25 cellular contexts compared by ENCODE assay signal in the genomic region with DNA sequence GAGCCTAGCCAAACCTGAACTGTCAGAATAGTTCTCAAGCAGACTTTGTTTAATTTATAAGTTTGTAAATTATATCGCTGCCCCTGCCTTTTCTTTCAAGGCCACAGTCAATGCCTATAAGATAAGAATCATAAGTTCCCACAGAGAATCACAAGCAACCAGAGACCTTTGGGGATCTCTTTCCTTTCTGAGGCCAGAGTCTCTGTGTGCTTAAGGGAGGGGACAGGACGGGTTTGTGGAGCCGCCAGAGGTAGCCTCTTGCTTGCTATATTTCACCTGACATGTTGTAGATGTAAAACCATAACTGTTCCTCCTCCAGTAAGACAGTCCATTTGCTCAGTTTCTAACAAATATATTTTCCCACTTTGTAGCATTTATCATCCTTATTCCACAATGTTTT.
DNase-seq lines count a peak whose midpoint lies in the region; ATAC-seq, FAIRE-seq and TF ChIP-seq lines count a peak whose summit lies in the region.
"Had no signal": no experiment of that assay in that cellular context is flagged by ENCODE, and none has a peak within 500 bp of the region (broad histone marks: within the 10 kb centered on the region; RNA-seq: fewer than 3 reads in every experiment).

No MANE protein-coding gene starts in this region.

- peak; percentile 6 for DNase-seq in activated CD4-positive, alpha-beta T cell treated with anti-CD3 and anti-CD28 coated beads, Interleukin-2, amount 10 ng/mL, durations not matched to agents 24 days and 14 days
- no peak for DNase-seq in activated CD4-positive, alpha-beta T cell treated with anti-CD3 and anti-CD28 coated beads, Interleukin-2, amount 10 ng/mL, durations not matched to agents 7 days and 5 days
- DNase-seq in hepatocyte (ENCODE audit: low spot score) (peak; percentile 25), left colon (no peak), pancreas (no peak), Peyer's patch (no peak)
- no peak for DNase-seq in effector CD4-positive, alpha-beta T cell
- DNase-seq: AML-193; Caco-2; Calu3; CD4-positive, alpha-beta T cell; CD8-positive, alpha-beta T cell; DMS79; DND-41; EL; GDM1 had no signal

- H3K27ac Mint-ChIP-seq in activated CD4-positive, alpha-beta T cell treated with anti-CD3 and anti-CD28 coated beads, Interleukin-2, amount 10 ng/mL, durations not matched to agents 24 days and 14 days = no peak overlapping the region
- H3K27ac Mint-ChIP-seq in activated CD4-positive, alpha-beta T cell treated with anti-CD3 and anti-CD28 coated beads, Interleukin-2, amount 10 ng/mL, durations not matched to agents 7 days and 5 days = no peak overlapping the region
- H3K27ac Mint-ChIP-seq: B cell; CD4-positive, alpha-beta T cell; CD8-positive, alpha-beta T cell had no signal

- TF ChIP-seq POLR2A in Peyer's patch (IDR thresholded peaks at IDR 0.05) = no peak

- 73% methylated on average over 3 of the region's 3 CpGs for WGBS in hepatocyte (ENCODE audit: low lambda C conversion rate, missing lambda C conversion rate)
- 28 to 35% methylated on average over 3 of the region's 3 CpGs for WGBS in pancreas, 2 donors

- no peak overlapping the region for H3K4me2 ChIP-seq in hepatocyte
- H3K4me2 ChIP-seq: A549; BLaER1 treated with 17β-estradiol and CSF1 and Interleukin-3, amounts not matched to agents 10 nM and 100 nM had no signal

- no peak overlapping the region for H3K4me3 Mint-ChIP-seq in activated CD4-positive, alpha-beta T cell treated with anti-CD3 and anti-CD28 coated beads, Interleukin-2, amount 10 ng/mL, durations not matched to agents 24 days and 14 days
- H3K4me3 Mint-ChIP-seq in activated CD4-positive, alpha-beta T cell treated with anti-CD3 and anti-CD28 coated beads, Interleukin-2, amount 10 ng/mL, durations not matched to agents 7 days and 5 days = no peak overlapping the region
- H3K4me3 Mint-ChIP-seq: B cell; CD4-positive, alpha-beta T cell; CD8-positive, alpha-beta T cell had no signal

- CTCF ChIA-PET in activated CD4-positive, alpha-beta T cell treated with anti-CD3 and anti-CD28 coated beads, Interleukin-2, amount 10 ng/mL, durations not matched to agents 7 days and 5 days (lab: Charles Lee) = no interaction called here

- no peaks in the 10 kb centered on the region for H3K79me2 ChIP-seq in hepatocyte

- no peaks in the 10 kb centered on the region for H4K20me1 ChIP-seq in hepatocyte (ENCODE audit: insufficient read depth, poor library complexity, severe bottlenecking)
- H4K20me1 ChIP-seq: BLaER1 treated with 17β-estradiol and CSF1 and Interleukin-3, amounts not matched to agents 10 nM and 100 nM had no signal

- H3K4me3 ChIP-seq in hepatocyte = no peak overlapping the region
- no peak overlapping the region for H3K4me3 ChIP-seq in pancreas
- H3K4me3 ChIP-seq in Peyer's patch = no peak overlapping the region
- H3K4me3 ChIP-seq: A549; BLaER1 treated with 17β-estradiol and CSF1 and Interleukin-3, amounts not matched to agents 10 nM and 100 nM; GM12878 had no signal

- POLR2A ChIA-PET in activated CD4-positive, alpha-beta T cell treated with anti-CD3 and anti-CD28 coated beads, Interleukin-2, amount 10 ng/mL, durations not matched to agents 7 days and 5 days (lab: Charles Lee) = no interaction called here

- peaks cover 11% of the 10 kb centered on the region for H3K9me3 Mint-ChIP-seq in activated CD4-positive, alpha-beta T cell treated with anti-CD3 and anti-CD28 coated beads, Interleukin-2, amount 10 ng/mL, durations not matched to agents 24 days and 14 days
- peaks cover 4% of the 10 kb centered on the region for H3K9me3 Mint-ChIP-seq in activated CD4-positive, alpha-beta T cell treated with anti-CD3 and anti-CD28 coated beads, Interleukin-2, amount 10 ng/mL, durations not matched to agents 7 days and 5 days

- H2AFZ ChIP-seq in hepatocyte = no peak overlapping the region

- no peak for TF ChIP-seq CTCF in hepatocyte (IDR thresholded peaks at IDR 0.05; ENCODE audit: poor library complexity)
- no peak for TF ChIP-seq CTCF in pancreas (IDR thresholded peaks at IDR 0.05)
- no peak for TF ChIP-seq CTCF in Peyer's patch (IDR thresholded peaks at IDR 0.05)

- H3K36me3 ChIP-seq in hepatocyte (replicated peaks; ENCODE audit: insufficient read depth, low read depth) (no peaks in the 10 kb centered on the region), pancreas (no peaks in the 10 kb centered on the region), Peyer's patch (no peaks in the 10 kb centered on the region)
- H3K36me3 ChIP-seq: BLaER1 treated with 17β-estradiol and CSF1 and Interleukin-3, amounts not matched to agents 10 nM and 100 nM had no signal

- H3K9me2 ChIP-seq in hepatocyte (replicated peaks; ENCODE audit: insufficient read depth) = no peaks in the 10 kb centered on the region

- ATAC-seq in left colon = peak; percentile 64
- peak in 3 of 4 donors; percentile 25 to 63 (median 49) for ATAC-seq in pancreas
- ATAC-seq: A549; CD8-positive, alpha-beta T cell; GM12878 had no signal

- H3K27me3 Mint-ChIP-seq in activated CD4-positive, alpha-beta T cell treated with anti-CD3 and anti-CD28 coated beads, Interleukin-2, amount 10 ng/mL, durations not matched to agents 24 days and 14 days = no peaks in the 10 kb centered on the region
- no peaks in the 10 kb centered on the region for H3K27me3 Mint-ChIP-seq in activated CD4-positive, alpha-beta T cell treated with anti-CD3 and anti-CD28 coated beads, Interleukin-2, amount 10 ng/mL, durations not matched to agents 7 days and 5 days
- H3K27me3 Mint-ChIP-seq: B cell; CD4-positive, alpha-beta T cell had no signal

- FAIRE-seq in pancreas (lab: Jason Lieb, UNC) = no peak
- FAIRE-seq: A549, D721Med, GM12878, GM12892, GM18507 had no signal

- no peaks in the 10 kb centered on the region for H3K27me3 ChIP-seq in hepatocyte
- H3K27me3 ChIP-seq in pancreas = no peaks in the 10 kb centered on the region
- H3K27me3 ChIP-seq in Peyer's patch = no peaks in the 10 kb centered on the region
- H3K27me3 ChIP-seq: BLaER1 treated with 17β-estradiol and CSF1 and Interleukin-3, amounts not matched to agents 10 nM and 100 nM had no signal

- intact Hi-C loops in activated CD4-positive, alpha-beta T cell treated with anti-CD3 and anti-CD28 coated beads, Interleukin-2, amount 10 ng/mL, durations not matched to agents 24 days and 14 days (cut with micrococcal nuclease) = no loop called here
- intact Hi-C loops in left colon (cut with DNase I, micrococcal nuclease) = no loop called here
- intact Hi-C loops in pancreas (cut with DNase I) = no loop called here

- H3K4me1 Mint-ChIP-seq in activated CD4-positive, alpha-beta T cell treated with anti-CD3 and anti-CD28 coated beads, Interleukin-2, amount 10 ng/mL, durations not matched to agents 24 days and 14 days = no peaks in the 10 kb centered on the region
- no peaks in the 10 kb centered on the region for H3K4me1 Mint-ChIP-seq in activated CD4-positive, alpha-beta T cell treated with anti-CD3 and anti-CD28 coated beads, Interleukin-2, amount 10 ng/mL, durations not matched to agents 7 days and 5 days
- H3K4me1 Mint-ChIP-seq: B cell had no signal

- H3K36me3 Mint-ChIP-seq in activated CD4-positive, alpha-beta T cell treated with anti-CD3 and anti-CD28 coated beads, Interleukin-2, amount 10 ng/mL, durations not matched to agents 24 days and 14 days (ENCODE audit: low read depth) = no peaks in the 10 kb centered on the region
- no peaks in the 10 kb centered on the region for H3K36me3 Mint-ChIP-seq in activated CD4-positive, alpha-beta T cell treated with anti-CD3 and anti-CD28 coated beads, Interleukin-2, amount 10 ng/mL, durations not matched to agents 7 days and 5 days (ENCODE audit: low read depth)
- H3K36me3 Mint-ChIP-seq: CD8-positive, alpha-beta T cell had no signal

- no peak overlapping the region for H3K27ac ChIP-seq in hepatocyte
- no peak overlapping the region for H3K27ac ChIP-seq in pancreas
- no peak overlapping the region for H3K27ac ChIP-seq in Peyer's patch
- H3K27ac ChIP-seq: 22Rv1; BLaER1 treated with 17β-estradiol and CSF1 and Interleukin-3, amounts not matched to agents 10 nM and 100 nM; C4-2B had no signal

- no peaks in the 10 kb centered on the region for H3K9me3 ChIP-seq in hepatocyte (ENCODE audit: low read depth)
- H3K9me3 ChIP-seq in pancreas = no peaks in the 10 kb centered on the region
- peaks cover 0 to 2% (median 0%) of the 10 kb centered on the region in 4 donors for H3K9me3 ChIP-seq in Peyer's patch

- H3K4me1 ChIP-seq in hepatocyte (ENCODE audit: insufficient read depth) = peaks cover 6% of the 10 kb centered on the region
- H3K4me1 ChIP-seq in pancreas = peaks cover 0 to 6% (median 4%) of the 10 kb centered on the region in 3 donors
- H3K4me1 ChIP-seq in Peyer's patch = no peaks in the 10 kb centered on the region
- H3K4me1 ChIP-seq: A549; BLaER1 treated with 17β-estradiol and CSF1 and Interleukin-3, amounts not matched to agents 10 nM and 100 nM; Caco-2 had no signal

Comparison
In these comparisons a context has a peak if more than half of its experiments do, and no peak if none do; other contexts are left out.
1. DNase-seq: peak in activated CD4-positive, alpha-beta T cell treated with anti-CD3 and anti-CD28 coated beads, Interleukin-2, amount 10 ng/mL, durations not matched to agents 24 days and 14 days (single experiment) and hepatocyte (single experiment); none in activated CD4-positive, alpha-beta T cell treated with anti-CD3 and anti-CD28 coated beads, Interleukin-2, amount 10 ng/mL, durations not matched to agents 7 days and 5 days (single experiment), left colon (0 of 2), pancreas (0 of 6), Peyer's patch (0 of 3) and effector CD4-positive, alpha-beta T cell (single experiment).